ENCODE assay signal across 20 cellular contexts in genomic region chr9:75467141-75467540, GRCh38.
DNase-seq lines count a peak whose midpoint lies in the region; TF ChIP-seq lines count a peak whose summit lies in the region.
"Had no signal": no experiment of that assay in that cellular context is flagged by ENCODE, and none has a peak within 500 bp of the region (broad histone marks: within the 10 kb centered on the region; RNA-seq: fewer than 3 reads in every experiment).

No MANE protein-coding gene starts in this region.

- 93% methylated on average over 2 of the region's 2 CpGs for WGBS in mammary epithelial cell (ENCODE audit: low coverage, missing lambda C conversion rate)

- CTCF ChIA-PET in mammary epithelial cell (lab: Charles Lee; ENCODE audit: low non-redundant PET) = no interaction called here

- H3K4me2 ChIP-seq in mammary epithelial cell (ENCODE audit: insufficient read depth, low read depth, low read length) = no peak overlapping the region

- TF ChIP-seq POLR2A in breast epithelium (IDR thresholded peaks at IDR 0.05) = no peak

- no peak for TF ChIP-seq CTCF in mammary epithelial cell (conservative IDR thresholded peaks at IDR 0.05 in 1 of 2, IDR thresholded peaks at IDR 0.05 in 1 of 2; ENCODE audit: extremely low read depth in 1 of 2, insufficient read depth in 1 of 2, low read depth in 1 of 2, low read length in 2 of 2)
- TF ChIP-seq CTCF in breast epithelium (IDR thresholded peaks at IDR 0.05) = no peak

- intact Hi-C loops in mammary epithelial cell (cut with micrococcal nuclease) (no loop called here), breast epithelium (cut with DNase I; ENCODE audit: low total_unique reads) (no loop called here)

- DNase-seq in mammary epithelial cell (peak; percentile 6), breast epithelium (ENCODE audit: low spot score in 2 of 2) (no peak), adipocyte (ENCODE audit: low read depth) (peak; percentile 1), fibroblast of the conjunctiva (ENCODE audit: low read depth) (peak; percentile 13), retina (peak; percentile 21), DMS 273 (lab: John Stamatoyannopoulos, UW; ENCODE audit: unreplicated experiment) (no peak), germinal center (ENCODE audit: low spot score) (no peak), NK-92 (lab: John Stamatoyannopoulos, UW; ENCODE audit: unreplicated experiment) (no peak)
- DNase-seq: AML-193, EL, GF-D8, NCI-H1417, NCI-H1694 treated with DMSO at 0.1 percent for 48 hours, NCI-H2081 treated with DMSO at 0.1 percent for 48 hours, NCI-H446 treated with DMSO at 0.1 percent for 48 hours, NCI-H526 treated with DMSO at 0.1 percent for 48 hours, PC-3, RPMI8226, SIG-M5 had no signal

- no peaks in the 10 kb centered on the region for H3K36me3 ChIP-seq in mammary epithelial cell (ENCODE audit: insufficient read depth, low read length)
- no peaks in the 10 kb centered on the region for H3K36me3 ChIP-seq in breast epithelium
- H3K36me3 ChIP-seq in adipocyte (ENCODE audit: control insufficient read depth, insufficient read depth, low read length, severe bottlenecking) = no peaks in the 10 kb centered on the region

- H3K79me2 ChIP-seq in mammary epithelial cell (ENCODE audit: insufficient read depth, low read length) = no peaks in the 10 kb centered on the region

- no peak overlapping the region for H3K4me3 ChIP-seq in mammary epithelial cell (replicated peaks in 1 of 3; ENCODE audit: insufficient read depth in 1 of 3, low read depth in 2 of 3, low read length in 3 of 3)
- no peak overlapping the region for H3K4me3 ChIP-seq in breast epithelium
- H3K4me3 ChIP-seq in adipocyte (ENCODE audit: low read length) = no peak overlapping the region

- H3K9me3 ChIP-seq in mammary epithelial cell (replicated peaks; ENCODE audit: insufficient read depth, low read length) (no peaks in the 10 kb centered on the region), breast epithelium (no peaks in the 10 kb centered on the region), adipocyte (ENCODE audit: control insufficient read depth, low read length) (no peaks in the 10 kb centered on the region)

- no peak overlapping the region for H2AFZ ChIP-seq in mammary epithelial cell (ENCODE audit: low read depth, low read length)

- no peaks in the 10 kb centered on the region for H4K20me1 ChIP-seq in mammary epithelial cell (ENCODE audit: insufficient read depth, low read length)

- in situ Hi-C loops in mammary epithelial cell (cut with MboI; ENCODE audit: low sequenced_read_pairs in 2 of 2) = no loop called here

- H3K27ac ChIP-seq in mammary epithelial cell (ENCODE audit: insufficient read depth, low read depth, low read length) = no peak overlapping the region
- H3K27ac ChIP-seq in breast epithelium = no peak overlapping the region
- H3K27ac ChIP-seq: C4-2B had no signal

- dilution Hi-C loops in mammary epithelial cell (cut with HindIII; ENCODE audit: low sequenced_read_pairs) = no loop called here

- H3K4me1 ChIP-seq in mammary epithelial cell (ENCODE audit: insufficient read depth, low read length) = no peaks in the 10 kb centered on the region
- H3K4me1 ChIP-seq in breast epithelium = no peaks in the 10 kb centered on the region
- peaks cover 13% of the 10 kb centered on the region for H3K4me1 ChIP-seq in adipocyte (ENCODE audit: control insufficient read depth, insufficient read depth, low read length)

- H3K9ac ChIP-seq in mammary epithelial cell (ENCODE audit: insufficient read depth, low read length) = no peak overlapping the region
- no peak overlapping the region for H3K9ac ChIP-seq in adipocyte (ENCODE audit: low read length)

- H3K27me3 ChIP-seq in mammary epithelial cell (ENCODE audit: insufficient read depth, low read length) (no peaks in the 10 kb centered on the region), breast epithelium (no peaks in the 10 kb centered on the region), adipocyte (replicated peaks; ENCODE audit: control insufficient read depth, insufficient read depth, low read length) (no peaks in the 10 kb centered on the region)

- BruUV-seq in mammary epithelial cell (replicated peaks; lab: Mats Ljungman, UMichigan) = no TSS peak

Comparison
In these comparisons a context has a peak if more than half of its experiments do, and no peak if none do; other contexts are left out.
1. DNase-seq: peak in mammary epithelial cell (single experiment), adipocyte (single experiment), fibroblast of the conjunctiva (single experiment) and retina (single experiment); none in breast epithelium (0 of 2), DMS 273 (single experiment), germinal center (single experiment) and NK-92 (single experiment).